ENCODE assay signal across 22 cellular contexts in the genomic region with DNA sequence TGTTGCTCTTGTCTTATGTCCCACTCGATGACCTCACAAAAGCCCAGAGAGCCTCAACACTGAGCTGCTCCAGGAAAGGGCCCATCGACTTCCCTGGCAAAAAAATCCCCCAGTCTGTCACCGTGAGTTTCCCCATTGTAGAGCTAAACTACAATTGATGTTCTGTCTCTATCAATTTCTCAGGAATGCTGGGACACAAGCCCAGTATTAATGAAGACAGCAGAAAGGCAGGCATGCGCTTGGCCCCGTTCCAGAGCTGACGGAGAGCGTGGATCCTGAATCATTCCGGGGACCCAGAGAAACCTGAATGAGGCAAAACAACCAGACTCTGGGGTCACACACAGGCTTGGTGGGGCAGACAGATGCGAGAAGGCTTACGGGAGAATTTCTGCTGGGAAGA.
DNase-seq lines count a peak whose midpoint lies in the region; ATAC-seq, FAIRE-seq and TF ChIP-seq lines count a peak whose summit lies in the region.
"Had no signal": no experiment of that assay in that cellular context is flagged by ENCODE, and none has a peak within 500 bp of the region (broad histone marks: within the 10 kb centered on the region; RNA-seq: fewer than 3 reads in every experiment).

No MANE protein-coding gene starts in this region.

- H3K27ac ChIP-seq in GM23248 (no peak overlapping the region), K562 (ENCODE audit: extremely low read depth, low read depth, low read length) (no peak overlapping the region), keratinocyte (ENCODE audit: control insufficient read depth, insufficient read depth, low read length) (no peak overlapping the region), thyroid gland (no peak overlapping the region)
- H3K27ac ChIP-seq: 22Rv1, C4-2B had no signal

- H3F3A ChIP-seq in GM23248 (ENCODE audit: insufficient read depth) = no peaks in the 10 kb centered on the region

- intact Hi-C loops in K562 (cut with micrococcal nuclease) = no loop called here
- intact Hi-C loops in thyroid gland (cut with DNase I) = no loop called here

- H3K9me1 ChIP-seq in K562 (ENCODE audit: control insufficient read depth, insufficient read depth, low read length) = no peaks in the 10 kb centered on the region
- H3K9me1 ChIP-seq in keratinocyte (ENCODE audit: control insufficient read depth, extremely low read depth, insufficient read depth, low read length) = no peaks in the 10 kb centered on the region

- no peaks in the 10 kb centered on the region for H3K9me2 ChIP-seq in GM23248 (ENCODE audit: insufficient read depth)

- H3K9me3 ChIP-seq in GM23248 (ENCODE audit: low read depth) (no peaks in the 10 kb centered on the region), K562 (replicated peaks; ENCODE audit: control insufficient read depth, insufficient read depth, low read depth, low read length) (no peaks in the 10 kb centered on the region), keratinocyte (ENCODE audit: control insufficient read depth, low read depth, low read length) (no peaks in the 10 kb centered on the region), thyroid gland (no peaks in the 10 kb centered on the region), MG63 (no peaks in the 10 kb centered on the region)

- no peak for ATAC-seq in K562
- ATAC-seq: GM23338, HCT116, PC-3 had no signal

- TF ChIP-seq CTCF in K562 (IDR thresholded peaks at IDR 0.05 in 2 of 3, conservative IDR thresholded peaks at IDR 0.05 in 1 of 3; ENCODE audit: insufficient read depth in 2 of 3, low read depth in 1 of 3, low read length in 3 of 3) (no peak), keratinocyte (optimal IDR thresholded peaks at IDR 0.05 in 1 of 3, IDR thresholded peaks at IDR 0.05 in 1 of 3, conservative IDR thresholded peaks at IDR 0.05 in 1 of 3; ENCODE audit: extremely low read depth in 1 of 3, insufficient read depth in 2 of 3, low read length in 3 of 3) (no peak), thyroid gland (IDR thresholded peaks at IDR 0.05) (no peak)

- H3K79me2 ChIP-seq in GM23248 (ENCODE audit: insufficient read depth) (no peaks in the 10 kb centered on the region), K562 (ENCODE audit: control insufficient read depth, insufficient read depth, low read length) (no peaks in the 10 kb centered on the region), keratinocyte (ENCODE audit: control insufficient read depth, insufficient read depth, low read length) (no peaks in the 10 kb centered on the region)

- BruUV-seq in K562 (replicated peaks; lab: Mats Ljungman, UMichigan) = no TSS peak

- H3K36me3 ChIP-seq in GM23248 (ENCODE audit: low read depth) (no peaks in the 10 kb centered on the region), K562 (ENCODE audit: control insufficient read depth, insufficient read depth, low read length) (no peaks in the 10 kb centered on the region), keratinocyte (ENCODE audit: control insufficient read depth in 2 of 2, extremely low read depth in 1 of 2, insufficient read depth in 2 of 2, low read length in 2 of 2) (no peaks in the 10 kb centered on the region), thyroid gland (no peaks in the 10 kb centered on the region), MG63 (no peaks in the 10 kb centered on the region)

- no peak for TF ChIP-seq RAD21 in K562 (CRISPR knock-in tag; conservative IDR thresholded peaks at IDR 0.05 in 1 of 2, IDR thresholded peaks at IDR 0.05 in 1 of 2)

- H3K27me3 ChIP-seq in GM23248 (replicated peaks; ENCODE audit: insufficient read depth) = no peaks in the 10 kb centered on the region
- peaks cover 0 to 14% of the 10 kb centered on the region in 2 experiments; a peak in 3 of 5 replicates for H3K27me3 ChIP-seq in K562 (ENCODE audit: control insufficient read depth in 2 of 2, insufficient read depth in 2 of 2, low read length in 2 of 2)
- H3K27me3 ChIP-seq in keratinocyte (ENCODE audit: control insufficient read depth, extremely low read depth, insufficient read depth, low read length) = peaks cover 8% of the 10 kb centered on the region
- no peaks in the 10 kb centered on the region for H3K27me3 ChIP-seq in thyroid gland
- H3K27me3 ChIP-seq in MG63 = no peaks in the 10 kb centered on the region

- TF ChIP-seq POLR2A in K562 (conservative IDR thresholded peaks at IDR 0.05) (no peak), thyroid gland (IDR thresholded peaks at IDR 0.05) (no peak), erythroblast (IDR thresholded peaks at IDR 0.05; ENCODE audit: low read length) (no peak)

- no peak overlapping the region for H2AFZ ChIP-seq in GM23248
- no peak overlapping the region for H2AFZ ChIP-seq in K562 (ENCODE audit: low read depth, low read length)
- no peak overlapping the region for H2AFZ ChIP-seq in keratinocyte (ENCODE audit: control insufficient read depth, low read length)
- H2AFZ ChIP-seq: GM23338 had no signal

- H3K9ac ChIP-seq in GM23248 (no peak overlapping the region), K562 (ENCODE audit: insufficient read depth in 1 of 2, low read depth in 2 of 2, low read length in 2 of 2) (no peak overlapping the region), keratinocyte (ENCODE audit: control insufficient read depth, extremely low read depth, insufficient read depth, low read length) (no peak overlapping the region)

- in situ Hi-C loops in GM23248 (cut with MboI) = no loop called here
- in situ Hi-C loops in K562 (cut with MboI) = no loop called here

- DNase-seq in DMS 273 (lab: John Stamatoyannopoulos, UW; ENCODE audit: unreplicated experiment) = peak; percentile 7
- DNase-seq in DMS 273 treated with DMSO at 0.1 percent for 48 hours (lab: John Stamatoyannopoulos, UW) = no peak
- DNase-seq in GM23248 = peak; percentile 37
- no peak for DNase-seq in K562 (ENCODE audit: extremely low read depth in 1 of 4, low spot score in 3 of 4)
- no peak for DNase-seq in keratinocyte (ENCODE audit: low read depth, low spot score)
- DNase-seq in thyroid gland = no peak
- no peak for DNase-seq in erythroblast (lab: John Stamatoyannopoulos, UW)
- DNase-seq in MG63 = no peak
- DNase-seq: AML-193, GDM1, IMR-90, Karpas-422, MM.1S, NCI-H1092 treated with DMSO at 0.1 percent for 48 hours, NCI-H187, NCI-H526, PC-3 had no signal

- dilution Hi-C loops in keratinocyte (cut with MboI; ENCODE audit: extremely low pct_ligation_motif_present, low sequenced_read_pairs) = no loop called here

- POLR2A ChIA-PET in K562 (lab: Yijun Ruan, JAX) = no interaction called here

- WGBS in GM23248 (ENCODE audit: low coverage in 1 of 2, low lambda C conversion rate in 2 of 2, missing lambda C conversion rate in 2 of 2), 2 experiments = 29 to 30% methylated on average over 10 of the region's 10 CpGs
- 2% methylated on average over 9 of the region's 10 CpGs for WGBS in K562 (ENCODE audit: insufficient coverage, low coverage, missing lambda C conversion rate)
- 76 to 85% methylated on average over 10 of the region's 10 CpGs for WGBS in thyroid gland, 2 donors

- FAIRE-seq in K562 (lab: Jason Lieb, UNC) = no peak
- FAIRE-seq in keratinocyte (lab: Jason Lieb, UNC) = peak; percentile 56
- FAIRE-seq: HTR-8/SVneo had no signal

- H3K4me3 ChIP-seq in GM23248 (no peak overlapping the region), K562 (no peak overlapping the region), keratinocyte (ENCODE audit: control insufficient read depth in 2 of 3, extremely low read depth in 1 of 3, insufficient read depth in 2 of 3, low read depth in 1 of 3, low read length in 3 of 3) (no peak overlapping the region), thyroid gland (replicated peaks in 1 of 3) (no peak overlapping the region), MG63 (no peak overlapping the region)
- H3K4me3 ChIP-seq: GM23338 had no signal

- no peaks in the 10 kb centered on the region for H4K20me1 ChIP-seq in GM23248 (ENCODE audit: insufficient read depth)
- no peaks in the 10 kb centered on the region for H4K20me1 ChIP-seq in K562 (replicated peaks; ENCODE audit: control insufficient read depth, insufficient read depth, low read length)
- H4K20me1 ChIP-seq in keratinocyte (ENCODE audit: control insufficient read depth, extremely low read depth, insufficient read depth, low read length) = no peaks in the 10 kb centered on the region

- H3K4me2 ChIP-seq in GM23248 (ENCODE audit: unreplicated experiment) (no peak overlapping the region), K562 (ENCODE audit: insufficient read depth, low read length) (no peak overlapping the region), keratinocyte (ENCODE audit: control insufficient read depth, extremely low read depth, insufficient read depth, low read depth, low read length) (peak overlapping the region; percentile 22)
- H3K4me2 ChIP-seq: GM23338 had no signal

- no peak for TF ChIP-seq EP300 in K562 (IDR thresholded peaks at IDR 0.05; ENCODE audit: low read length)

- no peaks in the 10 kb centered on the region for H3K4me1 ChIP-seq in GM23248 (ENCODE audit: insufficient read depth)
- H3K4me1 ChIP-seq in K562 (replicated peaks in 1 of 2; ENCODE audit: control insufficient read depth in 2 of 2, insufficient read depth in 2 of 2, low read length in 2 of 2) = no peaks in the 10 kb centered on the region
- peaks cover 12% of the 10 kb centered on the region for H3K4me1 ChIP-seq in keratinocyte (ENCODE audit: control insufficient read depth, extremely low read depth, insufficient read depth, low read length)
- no peaks in the 10 kb centered on the region for H3K4me1 ChIP-seq in thyroid gland

- CTCF ChIA-PET in K562 (lab: Yijun Ruan, JAX; ENCODE audit: low intra/inter-chr PET ratio) = no interaction called here

TF ChIP-seq in K562, 482 proteins besides CTCF, POLR2A, EP300 and RAD21:
- TF ChIP-seq FOXK1 (CRISPR knock-in tag; IDR thresholded peaks at IDR 0.05; ENCODE audit: borderline replicate concordance) (no peak), RB1 (IDR thresholded peaks at IDR 0.05; ENCODE audit: low read depth) (no peak), TFAM (CRISPR knock-in tag; conservative IDR thresholded peaks at IDR 0.05) (no peak), NFIC (IDR thresholded peaks at IDR 0.05) (0 out of 2 replicates have a peak, but pooled peaks have one; percentile 19)

Comparison
In these comparisons a context has a peak if more than half of its experiments do, and no peak if none do; other contexts are left out.
1. DNase-seq: peak in DMS 273 (single experiment) and GM23248 (single experiment); none in DMS 273 treated with DMSO at 0.1 percent for 48 hours (single experiment), K562 (0 of 4), keratinocyte (single experiment), thyroid gland (0 of 2), erythroblast (0 of 2) and MG63 (single experiment).